7 cellular contexts compared by ENCODE assay signal in genomic region chr1:47109482-47109881, GRCh38. TPM values are rescaled to one million over a fixed set of nuclear protein-coding genes. Genes with fewer than 3 reads are reported as not detected.
"Had no signal": no experiment of that assay in that cellular context is flagged by ENCODE, and none has a peak within 500 bp of the region (broad histone marks: within the 10 kb centered on the region; RNA-seq: fewer than 3 reads in every experiment).

No MANE protein-coding gene starts in this region.

RNA-seq across cellular contexts. Expression of gene CYP4A22, which starts 27.8 kb away (rescaled TPM):
- total RNA-seq: activated B cell treated with CpG ODN at 0.5 μM for 24 hours; activated CD4-positive, alpha-beta T cell treated with anti-CD3 and anti-CD28 coated beads, Interleukin-2, amount 10 ng/mL, durations not matched to agents 24 days and 14 days; activated CD8-positive, alpha-beta memory T cell treated with anti-CD3 and anti-CD28 coated beads, Interleukin-2, amount 10 ng/mL, durations not matched to agents 7 days and 5 days; activated T-helper 1 cell treated with anti-CD3 and anti-CD28 coated beads, Interleukin-12 subunit alpha, Interleukin-12 subunit beta, Interleukin-2, Interleukin-4 antibody, amounts not matched to agents 30 ng/mL and 10 ng/mL and 1 ng/mL, durations not matched to agents 14 hours and 24 hours and 36 hours; body of pancreas; SJSA1; T-cell had no signal

RNA-seq across cellular contexts. Expression of gene CYP4Z1, which starts 42.5 kb away (rescaled TPM):
- total RNA-seq: activated B cell treated with CpG ODN at 0.5 μM for 24 hours; activated CD4-positive, alpha-beta T cell treated with anti-CD3 and anti-CD28 coated beads, Interleukin-2, amount 10 ng/mL, durations not matched to agents 24 days and 14 days; activated CD8-positive, alpha-beta memory T cell treated with anti-CD3 and anti-CD28 coated beads, Interleukin-2, amount 10 ng/mL, durations not matched to agents 7 days and 5 days; activated T-helper 1 cell treated with anti-CD3 and anti-CD28 coated beads, Interleukin-12 subunit alpha, Interleukin-12 subunit beta, Interleukin-2, Interleukin-4 antibody, amounts not matched to agents 30 ng/mL and 10 ng/mL and 1 ng/mL, durations not matched to agents 14 hours and 24 hours and 36 hours; SJSA1; T-cell had no signal
